In genomic region chr12:132545955-132546354, GRCh38 we compare ENCODE assay signal across 19 cellular contexts. TPM values are rescaled to one million over a fixed set of nuclear protein-coding genes. Genes with fewer than 3 reads are reported as not detected.
DNase-seq lines count a peak whose midpoint lies in the region; FAIRE-seq and TF ChIP-seq lines count a peak whose summit lies in the region.
"Had no signal": no experiment of that assay in that cellular context is flagged by ENCODE, and none has a peak within 500 bp of the region (broad histone marks: within the 10 kb centered on the region; RNA-seq: fewer than 3 reads in every experiment).

No MANE protein-coding gene starts in this region.

- H3K4me3 ChIP-seq in choroid plexus epithelial cell (ENCODE audit: low read depth, low read length) (no peak overlapping the region), foreskin fibroblast (ENCODE audit: low read depth in 1 of 2, low read length in 2 of 2) (no peak overlapping the region)
- H3K4me3 ChIP-seq: MG63, SJSA1 had no signal

- peak overlapping the region; percentile 27; the same call in 1 of the 2 replicates for H3K27ac ChIP-seq in RWPE1
- H3K27ac ChIP-seq: SJSA1 had no signal

- no peak for FAIRE-seq in H54 (lab: Jason Lieb, UNC)
- FAIRE-seq: G401.6, GM18507, H1 had no signal

- POLR2A ChIA-PET in RWPE1 (lab: Yijun Ruan, JAX; ENCODE audit: low non-redundant PET), result no interaction called here

- DNase-seq in H54 (ENCODE audit: insufficient read length, low spot score), result peak; percentile 63
- DNase-seq in RWPE1 (ENCODE audit: low spot score), result peak; percentile 13
- DNase-seq in choroid plexus epithelial cell (ENCODE audit: low read depth), result peak; percentile 40
- DNase-seq in ureter (ENCODE audit: low spot score), result peak; percentile 68
- no peak for DNase-seq in CD1c-positive myeloid dendritic cell (ENCODE audit: extremely low spot score)
- DNase-seq in hepatic stellate cell (ENCODE audit: low spot score), result no peak
- no peak for DNase-seq in foreskin fibroblast
- DNase-seq: C1 segment of cervical spinal cord; CD8-positive, alpha-beta memory T cell; Kasumi-1; MG63; NCI-H1048; NCI-H1417 treated with DMSO at 0.1 percent for 48 hours; NCI-H187 treated with DMSO at 0.1 percent for 48 hours; NCI-H345 had no signal

- TF ChIP-seq POLR2A in H54 (IDR thresholded peaks at IDR 0.05; ENCODE audit: low read depth, low read length), result no peak

- CTCF ChIA-PET in RWPE1 (lab: Yijun Ruan, JAX), result interaction anchor here (0.6 to 1.0 kb wide), 2 partner anchors 9 to 15 kb away, joined by 3 to 6 read pairs; no protein-coding TSS in a partner anchor

- TF ChIP-seq CTCF in RWPE1 (conservative IDR thresholded peaks at IDR 0.05; ENCODE audit: low read depth) (no peak), choroid plexus epithelial cell (conservative IDR thresholded peaks at IDR 0.05; ENCODE audit: low read depth, low read length) (no peak), foreskin fibroblast (IDR thresholded peaks at IDR 0.05; ENCODE audit: low read depth, low read length) (no peak)

RNA-seq across cellular contexts. Expression of gene FBRSL1, which starts 56.0 kb away (rescaled TPM):
- total RNA-seq in ureter, result 68.7 TPM

Comparison
In these comparisons a context has a peak if more than half of its experiments do, and no peak if none do; other contexts are left out.
1. DNase-seq: peak in H54 (single experiment), RWPE1 (single experiment), choroid plexus epithelial cell (single experiment) and ureter (single experiment); none in CD1c-positive myeloid dendritic cell (single experiment), hepatic stellate cell (single experiment) and foreskin fibroblast (0 of 2).